Comparison of ENCODE assay signal across 9 cellular contexts in the genomic region with DNA sequence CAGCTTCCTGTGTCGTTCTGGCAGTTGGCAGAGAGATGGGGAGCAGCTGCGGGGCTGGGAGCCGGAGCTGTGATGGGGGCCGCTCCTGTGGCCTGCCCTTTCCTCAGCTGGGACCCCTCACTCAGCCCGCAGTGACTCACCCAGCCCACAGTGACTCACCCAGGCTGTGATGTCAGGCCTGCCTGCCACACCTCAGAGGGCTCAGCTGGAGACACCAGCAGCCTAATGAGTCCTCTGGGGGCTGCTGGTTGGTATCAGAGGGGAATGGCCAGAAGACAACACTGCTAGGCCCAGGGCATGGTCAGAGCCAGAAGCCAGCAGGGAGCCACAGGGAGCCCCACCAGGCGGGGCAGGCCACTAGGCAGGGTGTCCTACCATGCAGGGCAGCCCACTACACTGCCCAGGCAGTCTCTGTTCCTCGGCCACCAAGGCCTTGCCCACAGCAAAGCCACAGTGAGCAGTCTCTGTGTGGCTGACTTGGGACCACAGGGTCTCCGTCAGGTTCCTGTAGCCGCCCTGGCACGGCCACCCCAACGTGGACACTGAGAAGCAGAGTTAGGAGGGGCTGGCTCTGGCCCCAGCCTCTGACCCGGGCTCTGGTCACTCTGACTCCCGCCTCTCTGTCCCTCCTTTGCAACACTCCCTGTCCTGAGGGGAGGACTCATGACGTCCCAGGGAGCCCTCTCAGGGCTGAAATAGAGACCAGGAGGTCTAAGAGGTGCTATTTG. TPM values are rescaled to one million over a fixed set of nuclear protein-coding genes. Genes with fewer than 3 reads are reported as not detected.
DNase-seq lines count a peak whose midpoint lies in the region; ATAC-seq lines count a peak whose summit lies in the region.
"Had no signal": no experiment of that assay in that cellular context is flagged by ENCODE, and none has a peak within 500 bp of the region (broad histone marks: within the 10 kb centered on the region; RNA-seq: fewer than 3 reads in every experiment).

No MANE protein-coding gene starts in this region.

- ATAC-seq in GM21576 (IDR thresholded peaks at IDR 0.05; ENCODE audit: unreplicated experiment) (no peak), HG02840 (IDR thresholded peaks at IDR 0.05; ENCODE audit: low FRiP score, unreplicated experiment) (no peak)

- intact Hi-C loops in cardiac septum (cut with DNase I) = no loop called here

- DNase-seq in DMS 273 (lab: John Stamatoyannopoulos, UW; ENCODE audit: unreplicated experiment) (peak; percentile 17), DMS 273 treated with DMSO at 0.1 percent for 48 hours (lab: John Stamatoyannopoulos, UW) (no peak), NCI-H226 (peak; percentile 58), cardiac septum (ENCODE audit: low spot score) (peak; percentile 75)
- DNase-seq in activated T-helper 1 cell treated with anti-CD3 and anti-CD28 coated beads, Interleukin-2, amount 50 U/mL, for 16 hours (ENCODE audit: low read depth in 1 of 2, low spot score in 1 of 2) = peak; percentile 66 to 70
- peak; percentile 90 for DNase-seq in stimulated activated CD4-positive, alpha-beta T cell treated with anti-CD3 and anti-CD28 coated beads, Interleukin-2, amount 100 ng/mL, for 4 hours (ENCODE audit: low read depth)

RNA-seq across cellular contexts. Expression of a gene that starts 4.3 kb away (rescaled TPM):
- total RNA-seq in cardiac septum = 1.6 TPM

RNA-seq across cellular contexts. Expression of a gene that starts 31.8 kb away (rescaled TPM):
- total RNA-seq in cardiac septum = 1.2 TPM

RNA-seq across cellular contexts. Expression of a gene that starts 47.7 kb away (rescaled TPM):
- 28.0 TPM for total RNA-seq in cardiac septum
- total RNA-seq: T-helper 2 cell treated with Interferon-gamma antibody and Interleukin-4, amounts not matched to agents 100 ng/mL and 5 ng/mL, for 36 hours had no signal
